ENCODE assay signal across 15 cellular contexts in the genomic region with DNA sequence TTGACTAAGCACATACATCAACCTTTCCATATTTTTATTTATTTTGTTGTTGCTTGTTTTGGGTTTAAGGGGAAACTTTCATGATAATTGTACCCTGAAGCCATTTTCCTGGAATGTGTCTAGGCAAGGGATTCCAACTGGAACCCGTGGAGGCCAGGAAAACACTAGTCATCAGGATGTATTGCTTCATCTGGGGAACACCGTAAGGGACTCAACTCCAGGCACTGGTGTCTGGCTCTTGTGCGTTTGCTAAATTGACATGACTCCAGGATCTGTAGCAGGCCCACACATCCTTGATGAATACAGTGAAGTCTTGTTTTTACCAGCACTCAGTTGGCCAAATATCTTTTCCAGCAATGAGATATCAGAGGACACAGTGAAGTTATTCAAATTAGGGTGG. TPM values are rescaled to one million over a fixed set of nuclear protein-coding genes. Genes with fewer than 3 reads are reported as not detected.
"Had no signal": no experiment of that assay in that cellular context is flagged by ENCODE, and none has a peak within 500 bp of the region (broad histone marks: within the 10 kb centered on the region; RNA-seq: fewer than 3 reads in every experiment).

No MANE protein-coding gene starts in this region.

RNA-seq across cellular contexts. Expression of gene KCNJ18, which starts 21.3 kb away (rescaled TPM):
- total RNA-seq: activated B cell treated with CpG ODN at 0.5 μM for 24 hours; activated CD4-positive, alpha-beta memory T cell treated with anti-CD3 and anti-CD28 coated beads for 36 hours; activated CD4-positive, alpha-beta T cell treated with anti-CD3 and anti-CD28 coated beads, Interleukin-2, amount 10 ng/mL, durations not matched to agents 24 days and 14 days; activated CD8-positive, alpha-beta memory T cell treated with anti-CD3 and anti-CD28 coated beads for 36 hours; activated CD8-positive, alpha-beta T cell treated with anti-CD3 and anti-CD28 coated beads for 36 hours; activated naive CD4-positive, alpha-beta T cell treated with anti-CD3 and anti-CD28 coated beads for 36 hours; activated naive CD4-positive, alpha-beta T cell treated with anti-CD3 and anti-CD28 coated beads, Interleukin-2, amount 50 U/mL, for 72 hours; activated T-cell treated with anti-CD3 and anti-CD28 coated beads, Interleukin-2, amount 50 U/mL, for 4 hours; activated T-cell treated with anti-CD3 and anti-CD28 coated beads, Interleukin-2, amount 50 U/mL, for 72 hours; activated T-helper 1 cell treated with anti-CD3 and anti-CD28 coated beads, Interleukin-12 subunit alpha, Interleukin-12 subunit beta, Interleukin-2, Interleukin-4 antibody, amounts not matched to agents 30 ng/mL and 10 ng/mL and 1 ng/mL, durations not matched to agents 14 hours and 24 hours and 36 hours; activated T-helper 17 cell treated with anti-CD3 and anti-CD28 coated beads, Interleukin-2, amount 50 U/mL, for 72 hours; adrenal gland; ascending aorta; bronchial epithelial cell; cardiac muscle cell had no signal
- polyA plus RNA-seq: adrenal gland, cardiac muscle cell had no signal
